ENCODE assay signal across 1 cellular context in genomic region chr15:41946970-41947369, GRCh38.
TF ChIP-seq lines count a peak whose summit lies in the region.

No MANE protein-coding gene starts in this region.

TF ChIP-seq in HEK293, 187 proteins besides CTCF, POLR2A, EP300 and RAD21:
- TF ChIP-seq ZNF521 (tag by site-specific recombination; IDR thresholded peaks at IDR 0.05) (no peak), ZNF600 (tag by site-specific recombination; IDR thresholded peaks at IDR 0.05) (peak; percentile 71)
